Comparison of ENCODE assay signal across 18 cellular contexts in genomic region chr17:14522795-14523387, GRCh38.
DNase-seq lines count a peak whose midpoint lies in the region; ATAC-seq and TF ChIP-seq lines count a peak whose summit lies in the region.
"Had no signal": no experiment of that assay in that cellular context is flagged by ENCODE, and none has a peak within 500 bp of the region (broad histone marks: within the 10 kb centered on the region; RNA-seq: fewer than 3 reads in every experiment).

No MANE protein-coding gene starts in this region.

- H2BK15ac ChIP-seq in H9 (ENCODE audit: low read depth, low read length) (no peak overlapping the region), mesendoderm (replicated peaks; ENCODE audit: low read depth) (no peak overlapping the region)

- H3K79me1 ChIP-seq in H9 (ENCODE audit: insufficient read depth, low read depth, low read length, poor library complexity, severe bottlenecking): no peaks in the 10 kb centered on the region
- no peaks in the 10 kb centered on the region for H3K79me1 ChIP-seq in mesendoderm (ENCODE audit: low read length)

- no peak overlapping the region for H3T11ph ChIP-seq in H9 (ENCODE audit: low read length)

- intact Hi-C loops in OCI-LY7 (cut with micrococcal nuclease; ENCODE audit: unreplicated experiment): no loop called here

- no peak overlapping the region for H3K4me3 Mint-ChIP-seq in H9
- H3K4me3 Mint-ChIP-seq in stimulated activated naive B cell treated with anti-CD40 and anti-IgM and Interleukin-4, amounts not matched to agents 10 μg/mL and 1 μg/mL and 100 μg/mL, for 72 hours: no peak overlapping the region
- H3K4me3 Mint-ChIP-seq: B cell; CD8-positive, alpha-beta T cell; IgD-negative memory B cell had no signal

- no peak overlapping the region for H4K91ac ChIP-seq in H9 (ENCODE audit: insufficient read length, low read depth, low read length)

- no peak overlapping the region for H4K8ac ChIP-seq in H9 (replicated peaks; ENCODE audit: insufficient read length, low read depth, low read length)
- H4K8ac ChIP-seq in mesendoderm (ENCODE audit: low read depth, low read length): no peak overlapping the region

- H3K9me2 ChIP-seq in OCI-LY7 (ENCODE audit: insufficient read depth, low read length): no peaks in the 10 kb centered on the region

- no peak overlapping the region for H3K4me2 ChIP-seq in H9 (ENCODE audit: insufficient read depth, insufficient read length, low read length)
- no peak overlapping the region for H3K4me2 ChIP-seq in OCI-LY7 (ENCODE audit: low read length)
- no peak overlapping the region for H3K4me2 ChIP-seq in mesendoderm (ENCODE audit: low read length)
- H3K4me2 ChIP-seq: BLaER1 treated with 17β-estradiol and CSF1 and Interleukin-3, amounts not matched to agents 10 nM and 100 nM had no signal

- no TSS peak for BruUV-seq in OCI-LY7 (replicated peaks; lab: Mats Ljungman, UMichigan)

- POLR2A ChIA-PET in OCI-LY7 (lab: Charles Lee): no interaction called here

- H3K79me2 ChIP-seq in H9 (ENCODE audit: insufficient read depth, low read length) (no peaks in the 10 kb centered on the region), OCI-LY7 (ENCODE audit: insufficient read depth, low read depth, low read length) (no peaks in the 10 kb centered on the region), mesendoderm (ENCODE audit: control insufficient read depth, insufficient read depth, low read length) (no peaks in the 10 kb centered on the region)

- H2AFZ ChIP-seq in H9 (ENCODE audit: low read length) (no peak overlapping the region), OCI-LY7 (ENCODE audit: low read length) (peak overlapping the region; percentile 68; the same call in 1 of the 2 replicates)
- H2AFZ ChIP-seq: GM23248 had no signal

- no peak overlapping the region for H4K5ac ChIP-seq in H9 (ENCODE audit: insufficient read length, low read depth, low read length)
- no peak overlapping the region for H4K5ac ChIP-seq in mesendoderm (ENCODE audit: low read length)

- H2BK12ac ChIP-seq in H9 (ENCODE audit: insufficient read length, low read depth, low read length): no peak overlapping the region

- H3K9me3 Mint-ChIP-seq in H9: no peaks in the 10 kb centered on the region; a peak in 1 of 5 replicates
- H3K9me3 Mint-ChIP-seq in stimulated activated naive B cell treated with anti-CD40 and anti-IgM and Interleukin-4, amounts not matched to agents 10 μg/mL and 1 μg/mL and 100 μg/mL, for 72 hours: peaks cover 0 to 2% of the 10 kb centered on the region in 2 donors
- H3K9me3 Mint-ChIP-seq: CD8-positive, alpha-beta T cell had no signal

- no peaks in the 10 kb centered on the region for H3K27me3 Mint-ChIP-seq in H9 (ENCODE audit: low read depth)
- H3K27me3 Mint-ChIP-seq in stimulated activated naive B cell treated with anti-CD40 and anti-IgM and Interleukin-4, amounts not matched to agents 10 μg/mL and 1 μg/mL and 100 μg/mL, for 72 hours: peaks cover 0 to 5% of the 10 kb centered on the region in 2 donors
- H3K27me3 Mint-ChIP-seq: IgD-negative memory B cell had no signal

- WGBS in H9 (ENCODE audit: extremely low coverage, insufficient read length, low lambda C conversion rate): no CpG with 5 or more reads among the region's 3 CpGs
- WGBS in mesendoderm (ENCODE audit: extremely low coverage, insufficient coverage, low lambda C conversion rate): no CpG with 5 or more reads among the region's 3 CpGs

- H3K23ac ChIP-seq in H9 (ENCODE audit: insufficient read length, low read depth, low read length) (no peak overlapping the region), mesendoderm (ENCODE audit: low read length) (no peak overlapping the region)

- H3K9me3 ChIP-seq in H9 (ENCODE audit: control insufficient read depth, low read depth, low read length) (no peaks in the 10 kb centered on the region), OCI-LY7 (ENCODE audit: low read length) (no peaks in the 10 kb centered on the region)

- DNase-seq in H9 (no peak), OCI-LY7 (ENCODE audit: low spot score) (no peak), ecto neural progenitor cell (ENCODE audit: low spot score) (peak; percentile 58), mesendoderm (peak; percentile 74), H4 (ENCODE audit: low spot score) (no peak), NCI-H524 treated with DMSO at 0.1 percent for 48 hours (lab: John Stamatoyannopoulos, UW) (no peak)
- no peak for DNase-seq in stimulated activated naive B cell treated with anti-CD40 and anti-IgM and Interleukin-4, amounts not matched to agents 10 μg/mL and 1 μg/mL and 100 μg/mL, for 72 hours
- DNase-seq: Calu3; CD8-positive, alpha-beta T cell; DMS79 treated with DMSO at 0.1 percent for 48 hours; EL; GM23248; H7; KG1 had no signal

- H3K56ac ChIP-seq in H9 (ENCODE audit: insufficient read length, low read depth, low read length) (no peak overlapping the region), mesendoderm (ENCODE audit: low read length) (no peak overlapping the region)

- H3K4me3 ChIP-seq in OCI-LY7 (ENCODE audit: low read depth, low read length, poor library complexity, severe bottlenecking) (no peak overlapping the region), mesendoderm (ENCODE audit: low read length) (no peak overlapping the region)
- H3K4me3 ChIP-seq: BLaER1 treated with 17β-estradiol and CSF1 and Interleukin-3, amounts not matched to agents 10 nM and 100 nM; GM23248 had no signal

- H3K27me3 ChIP-seq in H9 (ENCODE audit: insufficient read depth, low read length) (no peaks in the 10 kb centered on the region), mesendoderm (ENCODE audit: insufficient read depth, low read length, poor library complexity) (no peaks in the 10 kb centered on the region)
- H3K27me3 ChIP-seq: BLaER1 treated with 17β-estradiol and CSF1 and Interleukin-3, amounts not matched to agents 10 nM and 100 nM had no signal

- no peak overlapping the region for H3K4ac ChIP-seq in H9 (ENCODE audit: low read depth, low read length)
- H3K4ac ChIP-seq in mesendoderm (ENCODE audit: low read depth, low read length): no peak overlapping the region

- ATAC-seq in HG02588 (IDR thresholded peaks at IDR 0.05; ENCODE audit: unreplicated experiment): no peak
- no peak for ATAC-seq in stimulated activated naive B cell treated with anti-CD40 and anti-IgM and Interleukin-4, amounts not matched to agents 10 μg/mL and 1 μg/mL and 100 μg/mL, for 72 hours (replicated peaks)
- ATAC-seq: CD8-positive, alpha-beta T cell had no signal

- H3K4me1 Mint-ChIP-seq in H9: peaks cover 50 to 51% of the 10 kb centered on the region in 2 experiments
- peaks cover 7 to 16% of the 10 kb centered on the region in 2 donors for H3K4me1 Mint-ChIP-seq in stimulated activated naive B cell treated with anti-CD40 and anti-IgM and Interleukin-4, amounts not matched to agents 10 μg/mL and 1 μg/mL and 100 μg/mL, for 72 hours
- H3K4me1 Mint-ChIP-seq: B cell had no signal

- H3K36me3 ChIP-seq in OCI-LY7 (ENCODE audit: insufficient read depth, low read length) (no peaks in the 10 kb centered on the region), mesendoderm (ENCODE audit: control insufficient read depth, insufficient read depth, low read length) (no peaks in the 10 kb centered on the region)
- H3K36me3 ChIP-seq: BLaER1 treated with 17β-estradiol and CSF1 and Interleukin-3, amounts not matched to agents 10 nM and 100 nM had no signal

- H3K23me2 ChIP-seq in H9 (ENCODE audit: insufficient read length, low read depth, low read length, poor library complexity, severe bottlenecking): no peaks in the 10 kb centered on the region

- TF ChIP-seq CTCF in H9 (conservative IDR thresholded peaks at IDR 0.05) (no peak), OCI-LY7 (conservative IDR thresholded peaks at IDR 0.05; ENCODE audit: low read length) (no peak)

- no peaks in the 10 kb centered on the region for H4K20me1 ChIP-seq in H9 (ENCODE audit: control insufficient read depth, insufficient read depth, insufficient read length)
- no peaks in the 10 kb centered on the region for H4K20me1 ChIP-seq in OCI-LY7 (ENCODE audit: insufficient read depth, low read length)
- H4K20me1 ChIP-seq: BLaER1 treated with 17β-estradiol and CSF1 and Interleukin-3, amounts not matched to agents 10 nM and 100 nM had no signal

- CTCF ChIA-PET in OCI-LY7 (lab: Charles Lee; ENCODE audit: unreplicated experiment): no interaction called here

- no peak overlapping the region for H2BK5ac ChIP-seq in H9 (ENCODE audit: insufficient read length, low read length)
- H2BK5ac ChIP-seq in mesendoderm (ENCODE audit: low read length): no peak overlapping the region

- H3K18ac ChIP-seq in H9 (ENCODE audit: insufficient read length, low read depth, low read length): no peak overlapping the region
- H3K18ac ChIP-seq in mesendoderm (ENCODE audit: low read length): no peak overlapping the region

- peaks cover 0 to 4% (median 4%) of the 10 kb centered on the region in 3 experiments; a peak in 1 of 7 replicates for H3K36me3 Mint-ChIP-seq in H9 (ENCODE audit: insufficient read depth in 1 of 3, low read depth in 3 of 3)
- no peaks in the 10 kb centered on the region for H3K36me3 Mint-ChIP-seq in stimulated activated naive B cell treated with anti-CD40 and anti-IgM and Interleukin-4, amounts not matched to agents 10 μg/mL and 1 μg/mL and 100 μg/mL, for 72 hours
- H3K36me3 Mint-ChIP-seq: CD8-positive, alpha-beta T cell had no signal

- H2BK20ac ChIP-seq in H9 (ENCODE audit: low read depth, low read length, poor library complexity, severe bottlenecking): no peak overlapping the region

- no peak overlapping the region for H2BK120ac ChIP-seq in H9 (ENCODE audit: low read depth, low read length, poor library complexity, severe bottlenecking)
- H2BK120ac ChIP-seq in mesendoderm (ENCODE audit: low read depth, low read length): no peak overlapping the region

- no peak overlapping the region for H3K9ac ChIP-seq in H9 (ENCODE audit: extremely low read depth, insufficient read length, low read length)
- no peak overlapping the region for H3K9ac ChIP-seq in mesendoderm (ENCODE audit: low read length)
- H3K9ac ChIP-seq: BLaER1 treated with 17β-estradiol and CSF1 and Interleukin-3, amounts not matched to agents 10 nM and 100 nM; GM23248 had no signal

- no peak overlapping the region for H3K14ac ChIP-seq in H9 (ENCODE audit: insufficient read depth, low read length)

- H3K4me1 ChIP-seq in H9 (ENCODE audit: insufficient read depth, low read length): peaks cover 4% of the 10 kb centered on the region
- peaks cover 10% of the 10 kb centered on the region for H3K4me1 ChIP-seq in OCI-LY7 (ENCODE audit: insufficient read depth, low read length, poor library complexity, severe bottlenecking)
- peaks cover 2% of the 10 kb centered on the region for H3K4me1 ChIP-seq in mesendoderm (ENCODE audit: control insufficient read depth, low read depth, low read length)

- no peak overlapping the region for H2AK5ac ChIP-seq in H9 (ENCODE audit: insufficient read length, low read length)
- H2AK5ac ChIP-seq in mesendoderm (ENCODE audit: low read length): no peak overlapping the region

- peak overlapping the region; percentile 2 to 80 (median 17); a peak in 6 of 7 replicates for H3K27ac Mint-ChIP-seq in H9
- no peak overlapping the region for H3K27ac Mint-ChIP-seq in stimulated activated naive B cell treated with anti-CD40 and anti-IgM and Interleukin-4, amounts not matched to agents 10 μg/mL and 1 μg/mL and 100 μg/mL, for 72 hours
- H3K27ac Mint-ChIP-seq: B cell; CD8-positive, alpha-beta T cell; IgD-negative memory B cell had no signal

- no peak overlapping the region for H3K27ac ChIP-seq in H9 (ENCODE audit: insufficient read length, low read depth, low read length)
- no peak overlapping the region for H3K27ac ChIP-seq in OCI-LY7 (ENCODE audit: low read depth, low read length, poor library complexity, severe bottlenecking)
- H3K27ac ChIP-seq in mesendoderm (ENCODE audit: low read depth, low read length): no peak overlapping the region
- H3K27ac ChIP-seq: BLaER1 treated with 17β-estradiol and CSF1 and Interleukin-3, amounts not matched to agents 10 nM and 100 nM; GM23248 had no signal

Comparison
In these comparisons a context has a peak if more than half of its experiments do, and no peak if none do; other contexts are left out.
1. DNase-seq: peak in ecto neural progenitor cell (single experiment) and mesendoderm (single experiment); none in H9 (single experiment), OCI-LY7 (single experiment), H4 (single experiment), stimulated activated naive B cell treated with anti-CD40 and anti-IgM and Interleukin-4, amounts not matched to agents 10 μg/mL and 1 μg/mL and 100 μg/mL, for 72 hours (single experiment) and NCI-H524 treated with DMSO at 0.1 percent for 48 hours (single experiment).